8 cellular contexts compared by ENCODE assay signal in genomic region chr1:1432951-1433803, GRCh38. TPM values are rescaled to one million over a fixed set of nuclear protein-coding genes. Genes with fewer than 3 reads are reported as not detected.
DNase-seq lines count a peak whose midpoint lies in the region; ATAC-seq, FAIRE-seq and TF ChIP-seq lines count a peak whose summit lies in the region.
"Had no signal": no experiment of that assay in that cellular context is flagged by ENCODE, and none has a peak within 500 bp of the region (broad histone marks: within the 10 kb centered on the region; RNA-seq: fewer than 3 reads in every experiment).

No MANE protein-coding gene starts in this region.

- no peak for FAIRE-seq in H54 (lab: Jason Lieb, UNC)

- H3K27ac ChIP-seq in RWPE2 (ENCODE audit: poor library complexity, severe bottlenecking) = peak overlapping the region; percentile 29
- H3K27ac ChIP-seq in psoas muscle = peak overlapping the region; percentile 75

- WGBS in psoas muscle, 3 donors = 50 to 66% (median 50%) methylated on average over 31 to 34 of the region's 34 CpGs

- TF ChIP-seq POLR2A in H54 (IDR thresholded peaks at IDR 0.05; ENCODE audit: low read depth, low read length) = no peak

- no peaks in the 10 kb centered on the region for H3K27me3 ChIP-seq in RWPE2 (ENCODE audit: insufficient read depth, poor library complexity, severe bottlenecking)
- peaks cover 0 to 13% (median 0%) of the 10 kb centered on the region in 3 donors for H3K27me3 ChIP-seq in psoas muscle (ENCODE audit: insufficient read depth in 3 of 3, low read length in 2 of 3)

- TF ChIP-seq CTCF in RWPE2 (IDR thresholded peaks at IDR 0.05; ENCODE audit: poor library complexity, severe bottlenecking) (no peak), psoas muscle (IDR thresholded peaks at IDR 0.05) (no peak)

- intact Hi-C loops in left cardiac atrium (cut with DNase I) (no loop called here), psoas muscle (cut with DNase I) (no loop called here)

- ATAC-seq in RWPE2 (ENCODE audit: low read depth) = peak; percentile 56
- ATAC-seq in left cardiac atrium = peak in 1 of 2 donors; percentile 19
- peak; percentile 8 to 29 (median 18) for ATAC-seq in psoas muscle
- no peak for ATAC-seq in GM18868 (IDR thresholded peaks at IDR 0.05; ENCODE audit: unreplicated experiment)
- no peak for ATAC-seq in GM19452 (IDR thresholded peaks at IDR 0.05; ENCODE audit: unreplicated experiment)

- DNase-seq in H54 (ENCODE audit: insufficient read length, low spot score) (peak; percentile 81), RWPE2 (ENCODE audit: low spot score) (peak; percentile 79), left cardiac atrium (peak; percentile 84), psoas muscle (peak; percentile 50 to 76), glomerular visceral epithelial cell (ENCODE audit: extremely low spot score) (no peak)

- H3K9me3 ChIP-seq in RWPE2 (ENCODE audit: severe bottlenecking) = no peaks in the 10 kb centered on the region
- H3K9me3 ChIP-seq in psoas muscle = no peaks in the 10 kb centered on the region

- H3K36me3 ChIP-seq in RWPE2 (ENCODE audit: low read depth) = no peaks in the 10 kb centered on the region
- no peaks in the 10 kb centered on the region for H3K36me3 ChIP-seq in psoas muscle (ENCODE audit: insufficient read depth in 1 of 2, low read depth in 1 of 2)

- H3K4me1 ChIP-seq in RWPE2 (ENCODE audit: insufficient read depth, poor library complexity, severe bottlenecking) (peaks cover 9% of the 10 kb centered on the region), psoas muscle (peaks cover 25% of the 10 kb centered on the region)

- H3K4me3 ChIP-seq in RWPE2 (ENCODE audit: severe bottlenecking) = no peak overlapping the region
- peak overlapping the region; percentile 38 for H3K4me3 ChIP-seq in psoas muscle

RNA-seq across cellular contexts. Expression of gene VWA1, which starts 2.3 kb away (rescaled TPM):
- total RNA-seq in left cardiac atrium = 10 to 100 TPM; 24.9 to 66.4 TPM
- 10 to 100 TPM in 3 of 4 donors, 1 to 10 TPM in 1; 4.5 to 25.3 (median 13.8) TPM for total RNA-seq in psoas muscle
- 1 to 10 TPM; 1.4 to 7.8 (median 4.1) TPM for polyA plus RNA-seq in psoas muscle

RNA-seq across cellular contexts. Expression of gene ANKRD65, which starts 12.1 kb away (rescaled TPM):
- total RNA-seq in left cardiac atrium = 1 to 10 TPM; 2.2 to 3.0 TPM
- total RNA-seq in psoas muscle = 1 to 10 TPM in 3 of 4 donors, under 1 TPM in 1; 0.77 to 5.4 (median 3.0) TPM
- polyA plus RNA-seq in psoas muscle = 1 to 10 TPM; 1.1 to 2.9 (median 1.6) TPM
- total RNA-seq: glomerular endothelial cell had no signal

RNA-seq across cellular contexts. Expression of gene ATAD3C, which starts 16.3 kb away (rescaled TPM):
- 1 to 10 TPM; 1.7 to 2.4 TPM for total RNA-seq in left cardiac atrium
- under 1 TPM; 0.47 to 0.99 (median 0.61) TPM for total RNA-seq in psoas muscle
- polyA plus RNA-seq in psoas muscle = under 1 TPM; 0.12 to 0.61 (median 0.13) TPM
- total RNA-seq: glomerular endothelial cell had no signal

RNA-seq across cellular contexts. Expression of gene MRPL20, which starts 26.1 kb away (rescaled TPM):
- total RNA-seq in left cardiac atrium = 100 to 1,000 TPM; 112 to 134 TPM
- 100 to 1,000 TPM; 114 to 159 (median 143) TPM for total RNA-seq in psoas muscle
- 100 to 1,000 TPM; 211 to 308 (median 255) TPM for polyA plus RNA-seq in psoas muscle

RNA-seq across cellular contexts. Expression of gene CCNL2, which starts 34.0 kb away (rescaled TPM):
- total RNA-seq in left cardiac atrium = 10 to 100 TPM; 56.0 to 89.0 TPM
- total RNA-seq in psoas muscle = 10 to 100 TPM; 40.2 to 71.8 (median 46.1) TPM
- 10 to 100 TPM; 50.1 to 59.3 (median 54.7) TPM for polyA plus RNA-seq in psoas muscle

Comparison
In these comparisons a context has a peak if more than half of its experiments do, and no peak if none do; other contexts are left out.
1. ATAC-seq: peak in RWPE2 (single experiment) and psoas muscle (4 of 4); none in GM18868 (single experiment) and GM19452 (single experiment).